In the genomic region with DNA sequence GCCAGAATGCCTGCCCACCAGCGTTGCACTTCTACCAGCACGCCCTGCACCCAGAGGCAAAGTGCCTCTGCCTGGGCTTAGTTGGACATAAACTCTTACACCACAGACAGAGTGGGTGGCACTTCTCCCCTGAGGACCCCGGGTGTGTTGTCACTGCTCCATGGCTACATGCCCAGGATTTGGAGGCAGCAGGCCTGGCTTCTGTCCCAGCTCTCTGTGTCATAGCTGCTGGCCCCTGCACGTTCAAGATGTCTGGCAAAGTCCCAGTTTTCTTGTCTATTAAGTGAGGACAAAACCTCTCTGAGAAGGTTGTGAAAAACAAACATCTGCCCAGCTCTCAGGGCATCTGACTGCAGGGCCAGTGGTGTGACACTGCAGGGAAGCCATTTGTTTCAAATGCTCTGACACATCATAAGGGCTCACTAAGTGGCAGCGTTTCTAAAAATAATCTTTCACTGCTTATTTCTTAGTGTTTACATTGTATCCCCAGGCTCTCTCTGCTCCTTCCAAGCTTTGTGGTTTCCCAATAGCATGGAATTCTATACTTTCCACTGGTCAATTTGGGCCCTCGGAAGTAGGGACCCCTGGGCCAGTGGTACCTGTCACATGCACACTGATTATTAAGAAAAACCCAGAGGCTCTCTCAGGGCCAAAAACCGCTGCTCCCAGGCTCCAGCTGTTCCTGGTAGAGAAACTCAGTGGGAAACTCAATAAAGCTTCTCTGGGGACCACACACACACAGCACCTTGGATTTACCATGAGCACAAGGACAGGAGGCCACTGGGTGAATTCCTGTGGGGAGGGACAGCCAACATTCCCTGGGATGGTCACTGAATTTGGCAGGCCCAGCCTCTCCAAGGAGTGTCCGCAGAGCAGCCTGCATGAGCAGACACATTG, we compare ENCODE assay signal across 8 cellular contexts.
DNase-seq lines count a peak whose midpoint lies in the region; ATAC-seq and TF ChIP-seq lines count a peak whose summit lies in the region.

No MANE protein-coding gene starts in this region.

- DNase-seq in ELR (ENCODE audit: low read depth) (peak; percentile 90), NCI-H2171 treated with DMSO at 0.1 percent for 48 hours (lab: John Stamatoyannopoulos, UW) (peak; percentile 89), medulla oblongata (ENCODE audit: extremely low spot score) (peak; percentile 85), GM13977 (ENCODE audit: low spot score) (no peak), SKM-1 treated with dmso at 0.1 percent for 144 hours (lab: John Stamatoyannopoulos, UW; ENCODE audit: unreplicated experiment) (no peak)
- DNase-seq in stimulated activated naive CD4-positive, alpha-beta T cell (lab: John Stamatoyannopoulos, UW), result no peak

- peak overlapping the region; percentile 92 for H3K27ac ChIP-seq in cingulate gyrus (ENCODE audit: low read depth, low read length)

- TF ChIP-seq CTCF in GM13977 (IDR thresholded peaks at IDR 0.05; ENCODE audit: extremely low read depth, insufficient read depth, missing control alignments), result no peak

- ATAC-seq in HG03196 (IDR thresholded peaks at IDR 0.05; ENCODE audit: unreplicated experiment), result no peak

- in situ Hi-C loops in GM13977 (cut with MboI; ENCODE audit: low pct_unique_long_range_greater_than_20kb, low sequenced_read_pairs, unreplicated experiment), result no loop called here

Comparison
In these comparisons a context has a peak if more than half of its experiments do, and no peak if none do; other contexts are left out.
1. DNase-seq: peak in ELR (single experiment), NCI-H2171 treated with DMSO at 0.1 percent for 48 hours (single experiment) and medulla oblongata (single experiment); none in GM13977 (single experiment), stimulated activated naive CD4-positive, alpha-beta T cell (0 of 6) and SKM-1 treated with dmso at 0.1 percent for 144 hours (single experiment).